ENCODE assay signal across 7 cellular contexts in genomic region chr1:16351994-16352841, GRCh38. TPM values are rescaled to one million over a fixed set of nuclear protein-coding genes. Genes with fewer than 3 reads are reported as not detected.
DNase-seq lines count a peak whose midpoint lies in the region; ATAC-seq and TF ChIP-seq lines count a peak whose summit lies in the region.

TSS of gene FBXO42 (minus strand) at chr1:16352480. CDS start at chr1:16315418, 37,062 bp downstream.

- peak; percentile 77 for ATAC-seq in GM18519 (IDR thresholded peaks at IDR 0.05; ENCODE audit: low FRiP score, unreplicated experiment)
- peak; percentile 88 for ATAC-seq in HG03045 (IDR thresholded peaks at IDR 0.05; ENCODE audit: unreplicated experiment)
- ATAC-seq in sciatic nerve, result peak; percentile 95

- TF ChIP-seq CTCF in astrocyte of the spinal cord (IDR thresholded peaks at IDR 0.05; ENCODE audit: low read depth, low read length), result peak; percentile 51

- in situ Hi-C loops in astrocyte of the spinal cord (cut with HindIII; ENCODE audit: low sequenced_read_pairs), result no loop called here

- intact Hi-C loops in sciatic nerve (cut with DNase I), result no loop called here

- DNase-seq in NCI-H2081 treated with DMSO at 0.1 percent for 48 hours (lab: John Stamatoyannopoulos, UW) (peak; percentile 76), T1000 (lab: John Stamatoyannopoulos, UW) (peak; percentile 89), astrocyte of the spinal cord (ENCODE audit: low read depth, low spot score) (peak; percentile 90), hypothalamus (lab: John Stamatoyannopoulos, UW) (peak; percentile 48 to 93 (median 82)), sciatic nerve (ENCODE audit: low spot score) (peak; percentile 92)

- peak within 1 kb of the TSS; percentile 93 for H3K4me3 ChIP-seq in astrocyte of the spinal cord (ENCODE audit: low read depth, low read length)

RNA-seq across cellular contexts. Expression of gene FBXO42, which starts in this region (rescaled TPM):
- total RNA-seq in sciatic nerve, result 27.3 TPM

Comparison
In these comparisons a context has a peak if more than half of its experiments do, and no peak if none do; other contexts are left out.
1. Peak in every context shown above with its lines: DNase-seq, ATAC-seq and H3K4me3 ChIP-seq.